Comparison of ENCODE assay signal across 8 cellular contexts in genomic region chr11:119085523-119085878, GRCh38. TPM values are rescaled to one million over a fixed set of nuclear protein-coding genes. Genes with fewer than 3 reads are reported as not detected.
DNase-seq lines count a peak whose midpoint lies in the region; ATAC-seq and TF ChIP-seq lines count a peak whose summit lies in the region.

No MANE protein-coding gene starts in this region.

- DNase-seq in GM03348 (ENCODE audit: low spot score) (peak; percentile 16), fibroblast of villous mesenchyme (ENCODE audit: low read depth) (peak; percentile 39), skeletal muscle cell (ENCODE audit: low read depth) (no peak), NOMO-1 treated with dmso at 0.1 percent for 144 hours (lab: John Stamatoyannopoulos, UW; ENCODE audit: unreplicated experiment) (no peak), AML-193 (lab: John Stamatoyannopoulos, UW) (no peak), omental fat pad (ENCODE audit: low spot score) (no peak)
- DNase-seq in activated CD4-positive, alpha-beta T cell treated with anti-CD3 and anti-CD28 coated beads, Interleukin-2, amount 10 ng/mL, durations not matched to agents 7 days and 5 days: no peak

- peak overlapping the region; percentile 96 for H3K4me3 Mint-ChIP-seq in activated CD4-positive, alpha-beta T cell treated with anti-CD3 and anti-CD28 coated beads, Interleukin-2, amount 10 ng/mL, durations not matched to agents 7 days and 5 days

- POLR2A ChIA-PET in activated CD4-positive, alpha-beta T cell treated with anti-CD3 and anti-CD28 coated beads, Interleukin-2, amount 10 ng/mL, durations not matched to agents 7 days and 5 days (lab: Charles Lee): interaction anchor here (0.6 kb wide), 2 partner anchors 20 to 296 kb away, joined by 3 to 5 read pairs; no protein-coding TSS in a partner anchor

- peak; percentile 23 for ATAC-seq in HG02885 (IDR thresholded peaks at IDR 0.05; ENCODE audit: poor library complexity, unreplicated experiment)
- no peak for ATAC-seq in omental fat pad (ENCODE audit: low FRiP score)

- peaks cover 50% of the 10 kb centered on the region for H3K4me1 Mint-ChIP-seq in activated CD4-positive, alpha-beta T cell treated with anti-CD3 and anti-CD28 coated beads, Interleukin-2, amount 10 ng/mL, durations not matched to agents 7 days and 5 days

- H3K27me3 Mint-ChIP-seq in activated CD4-positive, alpha-beta T cell treated with anti-CD3 and anti-CD28 coated beads, Interleukin-2, amount 10 ng/mL, durations not matched to agents 7 days and 5 days: no peaks in the 10 kb centered on the region

- peaks cover 20% of the 10 kb centered on the region for H3K36me3 Mint-ChIP-seq in activated CD4-positive, alpha-beta T cell treated with anti-CD3 and anti-CD28 coated beads, Interleukin-2, amount 10 ng/mL, durations not matched to agents 7 days and 5 days (ENCODE audit: low read depth)

- CTCF ChIA-PET in activated CD4-positive, alpha-beta T cell treated with anti-CD3 and anti-CD28 coated beads, Interleukin-2, amount 10 ng/mL, durations not matched to agents 7 days and 5 days (lab: Charles Lee): interaction anchor here (0.6 to 2.2 kb wide), 8 partner anchors 9 to 236 kb away, joined by 3 to 13 read pairs (median 5); partner anchors contain the start of genes DPAGT1 and VPS11

- H3K27ac Mint-ChIP-seq in activated CD4-positive, alpha-beta T cell treated with anti-CD3 and anti-CD28 coated beads, Interleukin-2, amount 10 ng/mL, durations not matched to agents 7 days and 5 days: peak overlapping the region; percentile 94

- H3K9me3 Mint-ChIP-seq in activated CD4-positive, alpha-beta T cell treated with anti-CD3 and anti-CD28 coated beads, Interleukin-2, amount 10 ng/mL, durations not matched to agents 7 days and 5 days: no peaks in the 10 kb centered on the region

- H3K4me3 ChIP-seq in fibroblast of villous mesenchyme (ENCODE audit: low read depth, low read length): peak overlapping the region; percentile 97
- H3K4me3 ChIP-seq in skeletal muscle cell (ENCODE audit: low read depth, low read length): peak overlapping the region; percentile 86

- no peak for TF ChIP-seq CTCF in fibroblast of villous mesenchyme (IDR thresholded peaks at IDR 0.05; ENCODE audit: insufficient read depth, low read depth, low read length)
- TF ChIP-seq CTCF in omental fat pad (IDR thresholded peaks at IDR 0.05): no peak

RNA-seq across cellular contexts. Expression of gene HMBS, which starts 0.8 kb away (rescaled TPM):
- total RNA-seq in activated CD4-positive, alpha-beta T cell treated with anti-CD3 and anti-CD28 coated beads, Interleukin-2, amount 10 ng/mL, durations not matched to agents 7 days and 5 days: 10 to 100 TPM; 21.6 to 23.2 TPM
- total RNA-seq in fibroblast of villous mesenchyme (11.2 and 13.2 TPM in 2 replicates), omental fat pad (10 to 100 TPM in 1 of 4 donors, 1 to 10 TPM in 3; 7.2 to 11.7 (median 8.5) TPM)

RNA-seq across cellular contexts. Expression of gene DPAGT1, which starts 16.2 kb away (rescaled TPM):
- total RNA-seq in activated CD4-positive, alpha-beta T cell treated with anti-CD3 and anti-CD28 coated beads, Interleukin-2, amount 10 ng/mL, durations not matched to agents 7 days and 5 days: 10 to 100 TPM; 48.7 to 60.3 TPM
- total RNA-seq in fibroblast of villous mesenchyme (21.3 and 29.4 TPM in 2 replicates), omental fat pad (10 to 100 TPM; 23.0 to 34.0 (median 28.5) TPM)

RNA-seq across cellular contexts. Expression of gene VPS11, which starts 17.9 kb away (rescaled TPM):
- total RNA-seq in activated CD4-positive, alpha-beta T cell treated with anti-CD3 and anti-CD28 coated beads, Interleukin-2, amount 10 ng/mL, durations not matched to agents 7 days and 5 days: 10 to 100 TPM; 39.7 to 40.0 TPM
- 24.2 and 24.6 TPM in 2 replicates for total RNA-seq in fibroblast of villous mesenchyme
- 10 to 100 TPM; 31.5 to 39.2 (median 32.7) TPM for total RNA-seq in omental fat pad

RNA-seq across cellular contexts. Expression of gene C2CD2L, which starts 21.6 kb away (rescaled TPM):
- total RNA-seq in activated CD4-positive, alpha-beta T cell treated with anti-CD3 and anti-CD28 coated beads, Interleukin-2, amount 10 ng/mL, durations not matched to agents 7 days and 5 days: 10 to 100 TPM; 28.4 to 30.0 TPM
- total RNA-seq in fibroblast of villous mesenchyme: 4.5 and 5.6 TPM in 2 replicates
- total RNA-seq in omental fat pad: 10 to 100 TPM in 1 of 4 donors, 1 to 10 TPM in 3; 8.2 to 10.7 (median 9.0) TPM

RNA-seq across cellular contexts. Expression of gene HYOU1, which starts 28.5 kb away (rescaled TPM):
- total RNA-seq in activated CD4-positive, alpha-beta T cell treated with anti-CD3 and anti-CD28 coated beads, Interleukin-2, amount 10 ng/mL, durations not matched to agents 7 days and 5 days: 100 to 1,000 TPM; 117 to 119 TPM
- total RNA-seq in fibroblast of villous mesenchyme: 155 and 174 TPM in 2 replicates
- total RNA-seq in omental fat pad: 10 to 100 TPM; 43.5 to 94.4 (median 63.7) TPM

Comparison
In these comparisons a context has a peak if more than half of its experiments do, and no peak if none do; other contexts are left out.
1. DNase-seq: peak in GM03348 (single experiment) and fibroblast of villous mesenchyme (single experiment); none in activated CD4-positive, alpha-beta T cell treated with anti-CD3 and anti-CD28 coated beads, Interleukin-2, amount 10 ng/mL, durations not matched to agents 7 days and 5 days (single experiment), skeletal muscle cell (single experiment), NOMO-1 treated with dmso at 0.1 percent for 144 hours (single experiment), AML-193 (0 of 2) and omental fat pad (single experiment).